ENCODE assay signal across 27 cellular contexts in the genomic region with DNA sequence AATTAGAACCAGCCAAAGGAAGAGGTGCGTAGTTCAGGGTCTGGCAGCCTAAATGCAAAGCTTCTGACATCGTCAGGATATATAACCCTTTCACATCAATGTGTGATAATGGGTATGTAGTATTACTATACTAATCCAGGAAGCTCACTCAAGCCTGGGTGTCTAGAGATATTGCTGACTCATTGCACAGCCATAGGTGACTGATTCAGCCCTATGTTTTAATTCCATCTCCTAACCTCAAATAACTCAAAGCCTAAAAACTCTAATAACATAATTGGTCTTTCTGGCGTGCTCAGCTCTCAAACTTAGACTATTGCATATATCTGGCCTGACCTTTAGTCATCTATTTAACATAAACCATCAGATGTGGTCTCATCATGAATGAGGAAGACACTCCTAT.
DNase-seq lines count a peak whose midpoint lies in the region; ATAC-seq, FAIRE-seq and TF ChIP-seq lines count a peak whose summit lies in the region.
"Had no signal": no experiment of that assay in that cellular context is flagged by ENCODE, and none has a peak within 500 bp of the region (broad histone marks: within the 10 kb centered on the region; RNA-seq: fewer than 3 reads in every experiment).

No MANE protein-coding gene starts in this region.

- no peaks in the 10 kb centered on the region for H3K9me3 ChIP-seq in A549
- H3K9me3 ChIP-seq in body of pancreas = no peaks in the 10 kb centered on the region
- H3K9me3 ChIP-seq: BLaER1 treated with 17β-estradiol and CSF1 and Interleukin-3, amounts not matched to agents 10 nM and 100 nM had no signal

- CTCF ChIA-PET in A549 (lab: Yijun Ruan, JAX) = no interaction called here

- no peak overlapping the region for H3K4me3 ChIP-seq in A549
- H3K4me3 ChIP-seq in epithelial cell of esophagus (ENCODE audit: low read length) = no peak overlapping the region
- H3K4me3 ChIP-seq in body of pancreas = no peak overlapping the region
- H3K4me3 ChIP-seq: BLaER1 treated with 17β-estradiol and CSF1 and Interleukin-3, amounts not matched to agents 10 nM and 100 nM had no signal

- no peaks in the 10 kb centered on the region for H3K27me3 ChIP-seq in body of pancreas
- H3K27me3 ChIP-seq: BLaER1 treated with 17β-estradiol and CSF1 and Interleukin-3, amounts not matched to agents 10 nM and 100 nM had no signal

- intact Hi-C loops in body of pancreas (cut with DNase I) = no loop called here

- no peak overlapping the region for H3K27ac ChIP-seq in A549
- no peak overlapping the region for H3K27ac ChIP-seq in body of pancreas
- H3K27ac ChIP-seq: BLaER1 treated with 17β-estradiol and CSF1 and Interleukin-3, amounts not matched to agents 10 nM and 100 nM; HL-60 had no signal

- no peaks in the 10 kb centered on the region for H3K4me1 ChIP-seq in A549
- no peaks in the 10 kb centered on the region for H3K4me1 ChIP-seq in body of pancreas
- H3K4me1 ChIP-seq: BLaER1 treated with 17β-estradiol and CSF1 and Interleukin-3, amounts not matched to agents 10 nM and 100 nM had no signal

- TF ChIP-seq CTCF in A549 (IDR thresholded peaks at IDR 0.05) (no peak), epithelial cell of esophagus (IDR thresholded peaks at IDR 0.05; ENCODE audit: insufficient read depth, low read depth, low read length, missing control alignments) (no peak), body of pancreas (IDR thresholded peaks at IDR 0.05) (no peak)

- POLR2A ChIA-PET in A549 (lab: Yijun Ruan, JAX) = no interaction called here

- no peak overlapping the region for H3K4me2 ChIP-seq in A549
- H3K4me2 ChIP-seq: BLaER1 treated with 17β-estradiol and CSF1 and Interleukin-3, amounts not matched to agents 10 nM and 100 nM had no signal

- WGBS in A549 (ENCODE audit: missing lambda C conversion rate) = 11% methylated on average over 3 of the region's 3 CpGs
- 70 to 85% methylated on average over 3 of the region's 3 CpGs for WGBS in body of pancreas, 2 donors

- no peak for TF ChIP-seq EP300 in A549 (IDR thresholded peaks at IDR 0.05)

- FAIRE-seq in A549 (lab: Jason Lieb, UNC) (no peak), RCC 7860 (lab: Jason Lieb, UNC) (no peak)
- FAIRE-seq: H54, HTR-8/SVneo had no signal

- ATAC-seq in A549 (no peak), body of pancreas (no peak)
- ATAC-seq: Panc1 had no signal

- no peak for TF ChIP-seq POLR2A in A549 (IDR thresholded peaks at IDR 0.05; ENCODE audit: low read length)
- TF ChIP-seq POLR2A in body of pancreas (IDR thresholded peaks at IDR 0.05) = no peak

- H3K36me3 ChIP-seq in body of pancreas (replicated peaks in 1 of 2; ENCODE audit: insufficient read depth in 1 of 2, low read depth in 2 of 2) = no peaks in the 10 kb centered on the region
- H3K36me3 ChIP-seq: BLaER1 treated with 17β-estradiol and CSF1 and Interleukin-3, amounts not matched to agents 10 nM and 100 nM had no signal

- no peak for TF ChIP-seq RAD21 in A549 (conservative IDR thresholded peaks at IDR 0.05 in 1 of 2, IDR thresholded peaks at IDR 0.05 in 1 of 2)

- no peak for DNase-seq in A549 (ENCODE audit: low read depth in 1 of 2, low spot score in 1 of 2)
- peak; percentile 22 for DNase-seq in HS-5 (ENCODE audit: low read depth)
- peak; percentile 26 for DNase-seq in RCC 7860 (ENCODE audit: low spot score)
- DNase-seq in epithelial cell of esophagus (ENCODE audit: low read depth) = peak; percentile 61
- no peak for DNase-seq in AML-193 (lab: John Stamatoyannopoulos, UW)
- no peak for DNase-seq in RPMI8226
- no peak for DNase-seq in activated CD4-positive, alpha-beta T cell treated with anti-CD3 and anti-CD28 coated beads, Interleukin-2, amount 50 U/mL, for 4 hours
- no peak for DNase-seq in body of pancreas
- DNase-seq: ACHN; Calu3; CD4-positive, alpha-beta memory T cell; DMS153; EL; Karpas-422; MV-4-11; NCI-H1105 treated with DMSO at 0.1 percent for 48 hours; NCI-H1694 treated with DMSO at 0.1 percent for 48 hours; NCI-H2081 treated with DMSO at 0.1 percent for 48 hours; NCI-H2171 treated with DMSO at 0.1 percent for 48 hours; NCI-H446; NCI-H526 treated with DMSO at 0.1 percent for 48 hours; Right ventricle myocardium superior had no signal

TF ChIP-seq in A549, 52 proteins besides CTCF, POLR2A, EP300 and RAD21:
- TF ChIP-seq HOXB5 (CRISPR knock-in tag; IDR thresholded peaks at IDR 0.05) (no peak), FOXS1 (CRISPR knock-in tag; IDR thresholded peaks at IDR 0.05) (no peak), HEYL (CRISPR knock-in tag; IDR thresholded peaks at IDR 0.05) (no peak), NFE2L2 (conservative IDR thresholded peaks at IDR 0.05; ENCODE audit: low read length) (peak; percentile 27; the same call in 1 of the 2 replicates)
TF ChIP-seq in A549: peak in this region for 1.

Comparison
In these comparisons a context has a peak if more than half of its experiments do, and no peak if none do; other contexts are left out.
1. DNase-seq: peak in HS-5 (single experiment), RCC 7860 (single experiment) and epithelial cell of esophagus (single experiment); none in A549 (0 of 2), AML-193 (0 of 2), RPMI8226 (single experiment), activated CD4-positive, alpha-beta T cell treated with anti-CD3 and anti-CD28 coated beads, Interleukin-2, amount 50 U/mL, for 4 hours (0 of 2) and body of pancreas (0 of 4).